In the genomic region with DNA sequence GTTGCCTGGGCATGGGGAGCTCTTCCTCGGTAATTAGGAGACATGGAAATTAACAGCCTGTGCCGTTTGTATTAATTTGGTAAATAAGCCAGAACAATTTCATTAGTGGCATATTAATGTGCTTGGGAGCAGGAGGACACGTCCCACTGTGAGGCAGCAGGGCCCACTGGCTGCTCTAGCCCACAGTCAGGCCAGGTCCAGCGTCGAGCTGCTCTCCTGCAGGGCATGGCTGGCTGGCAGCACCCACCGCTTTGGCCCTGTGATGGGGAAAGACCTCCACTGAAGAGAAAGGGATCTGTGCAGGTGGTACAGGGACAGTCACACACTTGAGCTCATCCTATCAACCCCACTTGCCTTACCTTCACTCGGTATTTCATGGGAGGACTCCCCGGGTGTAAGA, we compare ENCODE assay signal across 21 cellular contexts.
"Had no signal": no experiment of that assay in that cellular context is flagged by ENCODE, and none has a peak within 500 bp of the region (broad histone marks: within the 10 kb centered on the region; RNA-seq: fewer than 3 reads in every experiment).

No MANE protein-coding gene starts in this region.

- H3K9me3 ChIP-seq: MG63, SJSA1 had no signal

- H3K27me3 ChIP-seq: MG63, SJSA1 had no signal

- H3K4me1 ChIP-seq: SJSA1 had no signal

- H3K27ac ChIP-seq: HL-60, SJSA1, SK-N-MC had no signal

- H3K4me3 ChIP-seq: MG63, SJSA1 had no signal

- DNase-seq: Karpas-422, KG1, MG63, NCI-H1092, NCI-H1105 treated with DMSO at 0.1 percent for 48 hours, NCI-H1417 treated with DMSO at 0.1 percent for 48 hours, NCI-H187, NCI-H2029, NCI-H2081 treated with DMSO at 0.1 percent for 48 hours, NCI-H2171, NCI-H226, NCI-H446, NCI-H510A, NCI-H524 treated with DMSO at 0.1 percent for 48 hours, NCI-H69, NCI-H774, Right ventricle myocardium superior, RPMI8226 had no signal

- H3K36me3 ChIP-seq: MG63, SJSA1 had no signal
